Comparison of ENCODE assay signal across 14 cellular contexts in genomic region chr17:31074772-31075538, GRCh38. TPM values are rescaled to one million over a fixed set of nuclear protein-coding genes. Genes with fewer than 3 reads are reported as not detected.
DNase-seq lines count a peak whose midpoint lies in the region; ATAC-seq and TF ChIP-seq lines count a peak whose summit lies in the region.
"Had no signal": no experiment of that assay in that cellular context is flagged by ENCODE, and none has a peak within 500 bp of the region (broad histone marks: within the 10 kb centered on the region; RNA-seq: fewer than 3 reads in every experiment).

No MANE protein-coding gene starts in this region.

- H3K4me3 ChIP-seq in H7 (ENCODE audit: insufficient read depth, low read depth, low read length) (no peak overlapping the region), PC-9 (no peak overlapping the region), fibroblast of mammary gland (ENCODE audit: control insufficient read depth, low read depth, low read length) (no peak overlapping the region), trophoblast cell (ENCODE audit: low read depth, low read length) (no peak overlapping the region)
- H3K4me3 ChIP-seq: spleen had no signal

- H2BK120ac ChIP-seq in trophoblast cell (ENCODE audit: insufficient read depth, low read length, poor library complexity), result no peak overlapping the region

- H3K4me3 Mint-ChIP-seq in T-helper 17 cell, result no peak overlapping the region
- H3K4me3 Mint-ChIP-seq: activated naive CD4-positive, alpha-beta T cell treated with anti-CD3 and anti-CD28 coated beads, Interleukin-2, amount 50 U/mL, for 24 hours; dendritic cell treated with granulocyte-macrophage colony-stimulating factor and Interleukin-4, amounts not matched to agents 40 ng/mL and 50 ng/mL, for 4 days had no signal

- no peaks in the 10 kb centered on the region for H4K20me1 ChIP-seq in PC-9 (ENCODE audit: insufficient read depth)

- H3K79me1 ChIP-seq in trophoblast cell (ENCODE audit: low read length), result peaks cover 17% of the 10 kb centered on the region

- no peaks in the 10 kb centered on the region for H3K9me3 ChIP-seq in PC-9 (ENCODE audit: insufficient read depth, low read depth)
- H3K9me3 ChIP-seq in trophoblast cell (ENCODE audit: insufficient read depth, low read depth, low read length), result no peaks in the 10 kb centered on the region
- H3K9me3 ChIP-seq in T-helper 17 cell (ENCODE audit: control insufficient read depth, low read length, poor library complexity, severe bottlenecking), result no peaks in the 10 kb centered on the region
- H3K9me3 ChIP-seq: spleen had no signal

- H3K4me1 ChIP-seq in PC-9 (replicated peaks; ENCODE audit: insufficient read depth) (peaks cover 39% of the 10 kb centered on the region), trophoblast cell (ENCODE audit: control insufficient read depth in 1 of 2, insufficient read depth in 2 of 2, low read length in 2 of 2) (peaks cover 15 to 16% of the 10 kb centered on the region in 2 experiments)
- H3K4me1 ChIP-seq: spleen had no signal

- H4K12ac ChIP-seq in trophoblast cell (ENCODE audit: low read depth, low read length), result no peak overlapping the region

- H3K36me3 Mint-ChIP-seq in T-helper 17 cell (ENCODE audit: low read depth), result no peaks in the 10 kb centered on the region
- H3K36me3 Mint-ChIP-seq: activated naive CD4-positive, alpha-beta T cell treated with anti-CD3 and anti-CD28 coated beads, Interleukin-2, amount 50 U/mL, for 24 hours had no signal

- no peak overlapping the region for H2AK5ac ChIP-seq in trophoblast cell (ENCODE audit: low read length)

- H4K91ac ChIP-seq in trophoblast cell (ENCODE audit: low read depth, low read length), result no peak overlapping the region

- in situ Hi-C loops in KBM-7 (cut with MboI; ENCODE audit: low pct_unique_long_range_greater_than_20kb, low sequenced_read_pairs), result no loop called here

- no peak overlapping the region for H3K23ac ChIP-seq in trophoblast cell (ENCODE audit: low read length)

- H3K27ac Mint-ChIP-seq in T-helper 17 cell, result no peak overlapping the region
- H3K27ac Mint-ChIP-seq: activated naive CD4-positive, alpha-beta T cell treated with anti-CD3 and anti-CD28 coated beads, Interleukin-2, amount 50 U/mL, for 24 hours; dendritic cell treated with granulocyte-macrophage colony-stimulating factor and Interleukin-4, amounts not matched to agents 40 ng/mL and 50 ng/mL, for 4 days had no signal

- H2BK5ac ChIP-seq in trophoblast cell (ENCODE audit: low read depth, low read length, poor library complexity), result no peak overlapping the region

- peaks cover 26% of the 10 kb centered on the region for H3F3A ChIP-seq in PC-9 (ENCODE audit: insufficient read depth, low read depth)

- no peak overlapping the region for H3K9ac ChIP-seq in trophoblast cell (ENCODE audit: low read length)

- H3K27ac ChIP-seq in PC-9 (peak overlapping the region; percentile 1; the same call in 1 of the 2 replicates), trophoblast cell (ENCODE audit: low read depth, low read length) (no peak overlapping the region)
- H3K27ac ChIP-seq: spleen had no signal

- H3K14ac ChIP-seq in trophoblast cell (ENCODE audit: low read length), result no peak overlapping the region

- no peaks in the 10 kb centered on the region for H3K36me3 ChIP-seq in H7 (replicated peaks; ENCODE audit: control insufficient read depth, insufficient read depth, low read length)
- no peaks in the 10 kb centered on the region for H3K36me3 ChIP-seq in PC-9 (ENCODE audit: low read depth)
- H3K36me3 ChIP-seq in trophoblast cell (ENCODE audit: control insufficient read depth in 1 of 2, insufficient read depth in 2 of 2, low read length in 2 of 2), result no peaks in the 10 kb centered on the region
- H3K36me3 ChIP-seq: spleen had no signal

- no peak for ATAC-seq in T-helper 17 cell
- no peak for ATAC-seq in GM21423 (IDR thresholded peaks at IDR 0.05; ENCODE audit: unreplicated experiment)
- ATAC-seq: Right ventricle myocardium inferior had no signal

- POLR2A ChIA-PET in PC-9 (lab: Charles Lee; ENCODE audit: unreplicated experiment), result no interaction called here

- H3K27me3 Mint-ChIP-seq in T-helper 17 cell, result no peaks in the 10 kb centered on the region
- H3K27me3 Mint-ChIP-seq: activated naive CD4-positive, alpha-beta T cell treated with anti-CD3 and anti-CD28 coated beads, Interleukin-2, amount 50 U/mL, for 24 hours; dendritic cell treated with granulocyte-macrophage colony-stimulating factor and Interleukin-4, amounts not matched to agents 40 ng/mL and 50 ng/mL, for 4 days had no signal

- H3K79me2 ChIP-seq in PC-9 (ENCODE audit: low read depth) (no peaks in the 10 kb centered on the region), trophoblast cell (ENCODE audit: control insufficient read depth, insufficient read depth, low read length, poor library complexity) (no peaks in the 10 kb centered on the region)

- no TSS peak for BruUV-seq in PC-9 (replicated peaks; lab: Mats Ljungman, UMichigan)

- H4K8ac ChIP-seq in trophoblast cell (ENCODE audit: low read depth, low read length), result no peak overlapping the region

- CTCF ChIA-PET in PC-9 (lab: Charles Lee), result no interaction called here

- TF ChIP-seq CTCF in PC-9 (conservative IDR thresholded peaks at IDR 0.05), result no peak
- TF ChIP-seq CTCF in fibroblast of mammary gland (conservative IDR thresholded peaks at IDR 0.05; ENCODE audit: control insufficient read depth, insufficient read depth, low read depth, low read length), result no peak

- no peak overlapping the region for H2AFZ ChIP-seq in PC-9
- H2AFZ ChIP-seq in trophoblast cell (ENCODE audit: insufficient read depth, low read length, poor library complexity), result no peak overlapping the region

- H3K4me1 Mint-ChIP-seq in T-helper 17 cell, result no peaks in the 10 kb centered on the region
- H3K4me1 Mint-ChIP-seq: activated naive CD4-positive, alpha-beta T cell treated with anti-CD3 and anti-CD28 coated beads, Interleukin-2, amount 50 U/mL, for 24 hours had no signal

- no CpG with 5 or more reads among the region's 4 CpGs for WGBS in trophoblast cell (ENCODE audit: extremely low coverage, insufficient coverage, insufficient read length)

- no peaks in the 10 kb centered on the region for H3K9me2 ChIP-seq in PC-9 (ENCODE audit: insufficient read depth)

- H3K4ac ChIP-seq in trophoblast cell (ENCODE audit: low read depth, low read length), result no peak overlapping the region

- no peaks in the 10 kb centered on the region for H3K27me3 ChIP-seq in H7 (ENCODE audit: control insufficient read depth, insufficient read depth, low read length)
- H3K27me3 ChIP-seq in PC-9 (ENCODE audit: insufficient read depth, low read depth), result no peaks in the 10 kb centered on the region
- H3K27me3 ChIP-seq in trophoblast cell (ENCODE audit: insufficient read depth, low read length), result no peaks in the 10 kb centered on the region
- H3K27me3 ChIP-seq: spleen had no signal

- peak; percentile 60 for DNase-seq in H7
- DNase-seq in PC-9, result peak; percentile 32 to 69
- DNase-seq in fibroblast of mammary gland (ENCODE audit: low read depth), result peak; percentile 51
- peak; percentile 78 to 84 for DNase-seq in trophoblast cell
- DNase-seq in T-helper 17 cell, result no peak
- no peak for DNase-seq in mesenteric fat pad (ENCODE audit: low spot score)
- no peak for DNase-seq in KBM-7
- DNase-seq: NCI-H1105, NCI-H524 treated with DMSO at 0.1 percent for 48 hours, spleen had no signal

- intact Hi-C loops in PC-9 (cut with micrococcal nuclease; ENCODE audit: unreplicated experiment), result no loop called here

- H3K18ac ChIP-seq in trophoblast cell (ENCODE audit: low read length), result no peak overlapping the region

- H3K4me2 ChIP-seq in PC-9 (0 out of 2 replicates have a peak overlapping the region, but pooled peaks have one; percentile 6), trophoblast cell (ENCODE audit: low read length) (no peak overlapping the region)

- no peak overlapping the region for H2BK12ac ChIP-seq in trophoblast cell (ENCODE audit: low read length)

RNA-seq across cellular contexts. Expression of gene NF1, which starts 19.8 kb away (rescaled TPM):
- 11.6 and 12.2 TPM in 2 replicates for total RNA-seq in H7 (2014; rRNA removed; shearing (Covaris generic))
- total RNA-seq in PC-9 (2021), result 61.0 and 64.0 TPM in 2 replicates
- 20.9 and 21.4 TPM in 2 replicates for polyA plus RNA-seq in trophoblast cell (2013)
- total RNA-seq in T-helper 17 cell, result 10 to 100 TPM; 19.9 to 24.0 TPM
- total RNA-seq in mesenteric fat pad, result 55.8 TPM

Comparison
In these comparisons a context has a peak if more than half of its experiments do, and no peak if none do; other contexts are left out.
1. DNase-seq: peak in H7 (single experiment), PC-9 (2 of 2), fibroblast of mammary gland (single experiment) and trophoblast cell (2 of 2); none in T-helper 17 cell (0 of 3), mesenteric fat pad (single experiment) and KBM-7 (single experiment).